Comparison of ENCODE assay signal across 8 cellular contexts in genomic region chr14:75222208-75222701, GRCh38. TPM values are rescaled to one million over a fixed set of nuclear protein-coding genes. Genes with fewer than 3 reads are reported as not detected.
DNase-seq lines count a peak whose midpoint lies in the region; ATAC-seq and TF ChIP-seq lines count a peak whose summit lies in the region.

No MANE protein-coding gene starts in this region.

- no peaks in the 10 kb centered on the region for H3K9me3 ChIP-seq in esophagus muscularis mucosa
- no peaks in the 10 kb centered on the region for H3K9me3 ChIP-seq in sigmoid colon
- H3K9me3 ChIP-seq in uterus = no peaks in the 10 kb centered on the region

- H3K4me1 ChIP-seq in esophagus muscularis mucosa (peaks cover 0 to 6% (median 0%) of the 10 kb centered on the region in 4 donors), sigmoid colon (no peaks in the 10 kb centered on the region), uterus (no peaks in the 10 kb centered on the region)

- TF ChIP-seq POLR2A in esophagus muscularis mucosa (IDR thresholded peaks at IDR 0.05; ENCODE audit: low read depth) (no peak), sigmoid colon (IDR thresholded peaks at IDR 0.05) (no peak), uterus (IDR thresholded peaks at IDR 0.05) (no peak)

- H3K27ac Mint-ChIP-seq in activated CD4-positive, alpha-beta memory T cell treated with anti-CD3 and anti-CD28 coated beads for 36 hours = no peak overlapping the region

- H3K27me3 ChIP-seq in esophagus muscularis mucosa (no peaks in the 10 kb centered on the region), sigmoid colon (no peaks in the 10 kb centered on the region), uterus (no peaks in the 10 kb centered on the region)

- no peaks in the 10 kb centered on the region for H3K36me3 Mint-ChIP-seq in activated CD4-positive, alpha-beta memory T cell treated with anti-CD3 and anti-CD28 coated beads for 36 hours

- peaks cover 1% of the 10 kb centered on the region for H3K27me3 Mint-ChIP-seq in activated CD4-positive, alpha-beta memory T cell treated with anti-CD3 and anti-CD28 coated beads for 36 hours

- no peak overlapping the region for H3K4me3 ChIP-seq in esophagus muscularis mucosa
- no peak overlapping the region for H3K4me3 ChIP-seq in sigmoid colon
- no peak overlapping the region for H3K4me3 ChIP-seq in uterus

- CTCF ChIA-PET in activated CD4-positive, alpha-beta memory T cell treated with anti-CD3 and anti-CD28 coated beads for 36 hours (lab: Charles Lee) = no interaction called here

- TF ChIP-seq CTCF in esophagus muscularis mucosa (IDR thresholded peaks at IDR 0.05) = no peak
- no peak for TF ChIP-seq CTCF in sigmoid colon (IDR thresholded peaks at IDR 0.05)
- no peak for TF ChIP-seq CTCF in uterus (IDR thresholded peaks at IDR 0.05)

- H3K4me3 Mint-ChIP-seq in activated CD4-positive, alpha-beta memory T cell treated with anti-CD3 and anti-CD28 coated beads for 36 hours = no peak overlapping the region

- H3K36me3 ChIP-seq in esophagus muscularis mucosa (no peaks in the 10 kb centered on the region), sigmoid colon (no peaks in the 10 kb centered on the region), uterus (no peaks in the 10 kb centered on the region)

- peak; percentile 1 for TF ChIP-seq EP300 in esophagus muscularis mucosa (IDR thresholded peaks at IDR 0.05)
- TF ChIP-seq EP300 in sigmoid colon (IDR thresholded peaks at IDR 0.05) = peak in 3 of 4 donors; percentile 35 to 75 (median 47)

- no peak overlapping the region for H3K27ac ChIP-seq in esophagus muscularis mucosa (replicated peaks in 1 of 4)
- no peak overlapping the region for H3K27ac ChIP-seq in sigmoid colon
- no peak overlapping the region for H3K27ac ChIP-seq in uterus

- 71% methylated on average over 12 of the region's 12 CpGs for WGBS in esophagus muscularis mucosa
- 56 to 85% methylated on average over 12 of the region's 12 CpGs for WGBS in sigmoid colon, 2 donors

- ATAC-seq in GM19438 (IDR thresholded peaks at IDR 0.05; ENCODE audit: low read depth, unreplicated experiment) = peak; percentile 63

- POLR2A ChIA-PET in activated CD4-positive, alpha-beta memory T cell treated with anti-CD3 and anti-CD28 coated beads for 36 hours (lab: Charles Lee) = interaction anchor here (0.9 kb wide), 1 partner anchor 48 kb away, joined by 3 read pairs; no protein-coding TSS in a partner anchor

- H3K9me3 Mint-ChIP-seq in activated CD4-positive, alpha-beta memory T cell treated with anti-CD3 and anti-CD28 coated beads for 36 hours = no peaks in the 10 kb centered on the region

- H3K4me1 Mint-ChIP-seq in activated CD4-positive, alpha-beta memory T cell treated with anti-CD3 and anti-CD28 coated beads for 36 hours (ENCODE audit: low read depth) = peaks cover 9% of the 10 kb centered on the region

- intact Hi-C loops in esophagus muscularis mucosa (cut with DNase I) (no loop called here), sigmoid colon (cut with DNase I) (no loop called here), uterus (cut with DNase I; ENCODE audit: low total_unique reads) (no loop called here)
- intact Hi-C loops in activated CD4-positive, alpha-beta memory T cell treated with anti-CD3 and anti-CD28 coated beads for 36 hours (cut with micrococcal nuclease) = no loop called here

- DNase-seq in NAMALWA (ENCODE audit: low spot score) = peak; percentile 66
- DNase-seq in esophagus muscularis mucosa (ENCODE audit: extremely low spot score) = no peak
- peak; percentile 73 for DNase-seq in sigmoid colon
- no peak for DNase-seq in NK-92 (lab: John Stamatoyannopoulos, UW; ENCODE audit: unreplicated experiment)
- no peak for DNase-seq in uterus
- DNase-seq in activated CD4-positive, alpha-beta memory T cell treated with anti-CD3 and anti-CD28 coated beads for 36 hours = no peak
- DNase-seq in hippocampal formation (lab: John Stamatoyannopoulos, UW) = no peak

RNA-seq across cellular contexts. Expression of gene TMED10, which starts 45.8 kb away (rescaled TPM):
- total RNA-seq in esophagus muscularis mucosa (100 to 1,000 TPM; 115 to 164 (median 129) TPM), sigmoid colon (100 to 1,000 TPM; 107 to 175 (median 165) TPM), uterus (100 to 1,000 TPM; 206 to 389 (median 287) TPM)
- polyA plus RNA-seq in sigmoid colon = 100 to 1,000 TPM in 1 of 3 donors, 10 to 100 TPM in 2; 38.4 to 236 (median 51.1) TPM
- total RNA-seq in activated CD4-positive, alpha-beta memory T cell treated with anti-CD3 and anti-CD28 coated beads for 36 hours = 100 to 1,000 TPM; 189 to 201 TPM

RNA-seq across cellular contexts. Expression of gene FOS, which starts 56.4 kb away (rescaled TPM):
- total RNA-seq in esophagus muscularis mucosa = 100 to 1,000 TPM in 2 of 4 donors, 10 to 100 TPM in 2; 68.6 to 695 (median 143) TPM
- total RNA-seq in sigmoid colon = 1,000 to 10,000 TPM in 1 of 4 donors, 100 to 1,000 TPM in 3; 172 to 1,048 (median 650) TPM
- polyA plus RNA-seq in sigmoid colon = 100 to 1,000 TPM; 108 to 374 (median 306) TPM
- total RNA-seq in uterus = 1,000 to 10,000 TPM in 1 of 4 donors, 100 to 1,000 TPM in 2, 10 to 100 TPM in 1; 29.2 to 1,111 (median 137) TPM
- 10 to 100 TPM; 21.1 to 26.7 TPM for total RNA-seq in activated CD4-positive, alpha-beta memory T cell treated with anti-CD3 and anti-CD28 coated beads for 36 hours

Comparison
In these comparisons a context has a peak if more than half of its experiments do, and no peak if none do; other contexts are left out.
1. DNase-seq: peak in NAMALWA (single experiment) and sigmoid colon (single experiment); none in esophagus muscularis mucosa (single experiment), NK-92 (single experiment), uterus (0 of 2), activated CD4-positive, alpha-beta memory T cell treated with anti-CD3 and anti-CD28 coated beads for 36 hours (single experiment) and hippocampal formation (0 of 2).